In the genomic region with DNA sequence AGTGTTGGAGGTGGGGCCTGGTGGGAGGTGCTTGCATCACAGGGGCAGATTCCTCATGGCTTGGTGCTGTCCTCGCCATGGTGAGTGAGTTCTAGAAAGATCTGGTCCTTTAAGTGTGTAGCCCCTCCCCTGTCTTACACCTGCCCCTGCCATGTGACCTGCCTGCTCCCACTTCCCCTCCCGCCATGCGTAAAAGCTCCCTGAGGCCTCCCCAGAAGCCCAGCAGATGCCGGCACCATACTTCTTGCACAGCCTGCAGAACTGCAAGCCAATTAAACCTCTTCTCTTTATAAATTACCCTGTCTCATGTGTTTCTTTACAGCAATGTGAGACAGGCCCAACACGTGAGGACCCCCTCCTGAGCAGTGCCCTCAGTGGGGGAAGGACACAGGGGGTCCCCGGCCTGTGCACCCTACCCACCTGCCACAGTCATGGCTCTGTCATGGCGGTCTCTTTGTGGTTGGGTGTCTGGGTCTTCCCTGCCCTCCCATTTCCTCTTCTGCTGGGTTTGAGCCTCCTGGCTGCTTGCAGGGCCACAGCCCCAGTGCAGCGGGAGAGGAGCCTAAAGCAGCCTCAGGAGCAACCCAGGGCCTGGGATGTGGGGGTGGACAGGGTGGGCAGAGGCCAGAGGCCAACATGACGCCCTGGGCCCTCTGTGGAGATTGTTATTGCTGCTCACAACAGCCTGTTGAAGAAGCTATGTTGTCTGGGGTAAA, we compare ENCODE assay signal across 1 cellular context.
TF ChIP-seq lines count a peak whose summit lies in the region.

No MANE protein-coding gene starts in this region.

TF ChIP-seq in Ishikawa, 13 proteins besides CTCF, POLR2A, EP300 and RAD21 (continued from another document):
- TF ChIP-seq USF1 (IDR thresholded peaks at IDR 0.05): peak; percentile 27; the same call in 1 of the 2 replicates
TF ChIP-seq in Ishikawa: peak in this region for 1.
